9 cellular contexts compared by ENCODE assay signal in genomic region chr9:16335788-16336580, GRCh38.
DNase-seq lines count a peak whose midpoint lies in the region; ATAC-seq and TF ChIP-seq lines count a peak whose summit lies in the region.
"Had no signal": no experiment of that assay in that cellular context is flagged by ENCODE, and none has a peak within 500 bp of the region (broad histone marks: within the 10 kb centered on the region; RNA-seq: fewer than 3 reads in every experiment).

No MANE protein-coding gene starts in this region.

- H3K27ac ChIP-seq in GM23338 (ENCODE audit: low read depth) = no peak overlapping the region

- POLR2A ChIA-PET in HEK293T (lab: Yijun Ruan, JAX) = no interaction called here

- peaks cover 13% of the 10 kb centered on the region for H3K9me3 Mint-ChIP-seq in nephron
- H3K9me3 Mint-ChIP-seq in GM23338 = no peaks in the 10 kb centered on the region

- H3K36me3 Mint-ChIP-seq in nephron (ENCODE audit: low read depth) (no peaks in the 10 kb centered on the region), GM23338 (ENCODE audit: low read depth) (no peaks in the 10 kb centered on the region; the same call in 2 of the 3 replicates)

- DNase-seq in AG10803 (ENCODE audit: low read depth) (peak; percentile 99), NCI-H446 (lab: John Stamatoyannopoulos, UW) (peak; percentile 30 to 60), epithelial cell of esophagus (ENCODE audit: low read depth) (peak; percentile 93), HEK293T (ENCODE audit: extremely low spot score) (no peak), mesenteric fat pad (ENCODE audit: low spot score) (no peak), GM23338 (ENCODE audit: low spot score) (no peak), NCI-H1417 (lab: John Stamatoyannopoulos, UW) (no peak)
- DNase-seq: NCI-H2029 had no signal

- H3K4me3 Mint-ChIP-seq in nephron (peak overlapping the region in 1 of 3 experiments; percentile 25), GM23338 (no peak overlapping the region)

- no peaks in the 10 kb centered on the region for H3K36me3 ChIP-seq in GM23338 (ENCODE audit: insufficient read depth)

- H3K4me3 ChIP-seq in AG10803 (ENCODE audit: low read length) (0 out of 2 replicates have a peak overlapping the region, but pooled peaks have one; percentile 25), epithelial cell of esophagus (ENCODE audit: low read length) (no peak overlapping the region), GM23338 (no peak overlapping the region)

- H3K27me3 Mint-ChIP-seq in nephron (ENCODE audit: low read depth) (peaks cover 11% of the 10 kb centered on the region), GM23338 (ENCODE audit: insufficient read depth, low read depth, poor library complexity) (peaks cover 3% of the 10 kb centered on the region)

- peaks cover 24% of the 10 kb centered on the region; the same call in 1 of the 2 replicates for H3K9me2 ChIP-seq in GM23338 (ENCODE audit: insufficient read depth)

- TF ChIP-seq CTCF in AG10803 (conservative IDR thresholded peaks at IDR 0.05; ENCODE audit: low read length) (no peak), epithelial cell of esophagus (IDR thresholded peaks at IDR 0.05; ENCODE audit: insufficient read depth, low read depth, low read length, missing control alignments) (no peak), nephron (IDR thresholded peaks at IDR 0.05; ENCODE audit: unreplicated experiment in 3 of 3) (no peak), GM23338 (conservative IDR thresholded peaks at IDR 0.05; ENCODE audit: low read depth in 2 of 2) (no peak)

- H3K4me1 ChIP-seq in GM23338 (ENCODE audit: insufficient read depth) = no peaks in the 10 kb centered on the region

- no peak overlapping the region for H3K4me2 ChIP-seq in GM23338

- H3F3A ChIP-seq in GM23338 (replicated peaks; ENCODE audit: low read depth) = no peaks in the 10 kb centered on the region

- peak overlapping the region in 2 of 3 experiments; percentile 40 to 54 for H3K27ac Mint-ChIP-seq in nephron
- no peak overlapping the region for H3K27ac Mint-ChIP-seq in GM23338

- no peaks in the 10 kb centered on the region for H3K79me2 ChIP-seq in GM23338 (replicated peaks; ENCODE audit: insufficient read depth)

- no peak for ATAC-seq in GM23338

- H4K20me1 ChIP-seq in GM23338 (replicated peaks; ENCODE audit: insufficient read depth) = no peaks in the 10 kb centered on the region

- CTCF ChIA-PET in HEK293T (lab: Yijun Ruan, JAX) = no interaction called here

- no peak overlapping the region for H2AFZ ChIP-seq in GM23338

- H3K27me3 ChIP-seq in GM23338 (ENCODE audit: insufficient read depth) = no peaks in the 10 kb centered on the region

- H3K4me1 Mint-ChIP-seq in nephron (peaks cover 35% of the 10 kb centered on the region), GM23338 (no peaks in the 10 kb centered on the region)

TF ChIP-seq in HEK293T, 16 proteins besides CTCF, POLR2A, EP300 and RAD21:
- TF ChIP-seq BHLHE40 (IDR thresholded peaks at IDR 0.05; ENCODE audit: borderline replicate concordance) (no peak), HDGF (IDR thresholded peaks at IDR 0.05; ENCODE audit: borderline replicate concordance) (no peak), CTBP1 (IDR thresholded peaks at IDR 0.05; ENCODE audit: borderline replicate concordance) (no peak), FOXK2 (IDR thresholded peaks at IDR 0.05) (no peak), LEF1 (IDR thresholded peaks at IDR 0.05; ENCODE audit: borderline replicate concordance) (no peak), TARDBP (IDR thresholded peaks at IDR 0.05) (no peak), PKNOX1 (IDR thresholded peaks at IDR 0.05) (no peak), NFRKB (IDR thresholded peaks at IDR 0.05) (no peak), FOXA1 (IDR thresholded peaks at IDR 0.05) (no peak), SUZ12 (IDR thresholded peaks at IDR 0.05) (no peak), L3MBTL2 (conservative IDR thresholded peaks at IDR 0.05) (no peak), SP1 (IDR thresholded peaks at IDR 0.05) (no peak), ARNT (IDR thresholded peaks at IDR 0.05) (no peak), ZNF384 (IDR thresholded peaks at IDR 0.05) (no peak), ELF4 (IDR thresholded peaks at IDR 0.05) (no peak), FOXM1 (IDR thresholded peaks at IDR 0.05; ENCODE audit: borderline replicate concordance) (no peak)

TF ChIP-seq in GM23338, 12 proteins besides CTCF, POLR2A, EP300 and RAD21:
- TF ChIP-seq POLR2AphosphoS5 (IDR thresholded peaks at IDR 0.05; ENCODE audit: low read depth) = no peak
- no peak for TF ChIP-seq JUNB (IDR thresholded peaks at IDR 0.05; ENCODE audit: unreplicated experiment)
- no peak for TF ChIP-seq EZH2phosphoT487 (IDR thresholded peaks at IDR 0.05; ENCODE audit: unreplicated experiment)
- TF ChIP-seq CREB1 (CRISPR knock-in tag; IDR thresholded peaks at IDR 0.05; ENCODE audit: low read depth) = no peak
- no peak for TF ChIP-seq REST (IDR thresholded peaks at IDR 0.05; ENCODE audit: unreplicated experiment)
- TF ChIP-seq ZNF331 (CRISPR knock-in tag; IDR thresholded peaks at IDR 0.05; ENCODE audit: low read depth) = no peak
- no peak for TF ChIP-seq NANOG (IDR thresholded peaks at IDR 0.05; ENCODE audit: borderline replicate concordance)
TF ChIP-seq in GM23338: peak in this region for 0.

Comparison
In these comparisons a context has a peak if more than half of its experiments do, and no peak if none do; other contexts are left out.
1. DNase-seq: peak in AG10803 (single experiment), NCI-H446 (2 of 2) and epithelial cell of esophagus (single experiment); none in HEK293T (single experiment), mesenteric fat pad (single experiment), GM23338 (single experiment) and NCI-H1417 (0 of 3).